In genomic region chr1:7962011-7962335, GRCh38 we compare ENCODE assay signal across 8 cellular contexts. TPM values are rescaled to one million over a fixed set of nuclear protein-coding genes. Genes with fewer than 3 reads are reported as not detected.
DNase-seq lines count a peak whose midpoint lies in the region; ATAC-seq and TF ChIP-seq lines count a peak whose summit lies in the region.

No MANE protein-coding gene starts in this region.

- intact Hi-C loops in lower lobe of right lung (cut with DNase I): no loop called here
- intact Hi-C loops in aorta (cut with DNase I): no loop called here

- peak overlapping the region; percentile 85 for H3K4me3 ChIP-seq in astrocyte of the spinal cord (ENCODE audit: low read depth, low read length)
- H3K4me3 ChIP-seq in lower lobe of right lung: peak overlapping the region; percentile 86
- peak overlapping the region; percentile 61 to 87 for H3K4me3 ChIP-seq in aorta (ENCODE audit: low read length in 2 of 2)

- DNase-seq in HS-5 (ENCODE audit: low read depth) (peak; percentile 30), astrocyte of the spinal cord (ENCODE audit: low read depth, low spot score) (no peak), lower lobe of right lung (no peak), aorta (no peak), G401 (ENCODE audit: low spot score) (no peak), DMS 273 (lab: John Stamatoyannopoulos, UW; ENCODE audit: unreplicated experiment) (no peak)

- H3K4me1 ChIP-seq in lower lobe of right lung: peaks cover 29% of the 10 kb centered on the region
- no peaks in the 10 kb centered on the region for H3K4me1 ChIP-seq in aorta (ENCODE audit: control insufficient read depth in 1 of 2, insufficient read depth in 2 of 2, low read length in 2 of 2)

- 0% methylated on average over 10 of the region's 10 CpGs for WGBS in aorta, 2 donors

- ATAC-seq in GM18861 (IDR thresholded peaks at IDR 0.05; ENCODE audit: unreplicated experiment) (peak; percentile 8), lower lobe of right lung (peak in 1 of 2 donors; percentile 20), aorta (ENCODE audit: low FRiP score) (no peak)

- H3K27ac ChIP-seq in 22Rv1 (peak overlapping the region; percentile 87), lower lobe of right lung (peak overlapping the region; percentile 91), aorta (ENCODE audit: low read depth in 1 of 2, low read length in 2 of 2) (peak overlapping the region in 1 of 2 donors; percentile 90)

- TF ChIP-seq CTCF in 22Rv1 (IDR thresholded peaks at IDR 0.05) (no peak), astrocyte of the spinal cord (IDR thresholded peaks at IDR 0.05; ENCODE audit: low read depth, low read length) (no peak), lower lobe of right lung (IDR thresholded peaks at IDR 0.05) (no peak)

- in situ Hi-C loops in astrocyte of the spinal cord (cut with HindIII; ENCODE audit: low sequenced_read_pairs): no loop called here
- in situ Hi-C loops in G401 (cut with HindIII; ENCODE audit: low sequenced_read_pairs): no loop called here

- H3K9me3 ChIP-seq in lower lobe of right lung (no peaks in the 10 kb centered on the region), aorta (ENCODE audit: control insufficient read depth, low read length) (no peaks in the 10 kb centered on the region)

- no peaks in the 10 kb centered on the region for H3K27me3 ChIP-seq in lower lobe of right lung (ENCODE audit: low read depth)
- no peaks in the 10 kb centered on the region for H3K27me3 ChIP-seq in aorta (ENCODE audit: control insufficient read depth in 1 of 2, insufficient read depth in 2 of 2, low read length in 1 of 2)

- H3K36me3 ChIP-seq in lower lobe of right lung (peaks cover 42% of the 10 kb centered on the region), aorta (ENCODE audit: control insufficient read depth in 1 of 2, insufficient read depth in 2 of 2, low read length in 1 of 2) (peaks cover 0 to 4% of the 10 kb centered on the region in 2 donors)

RNA-seq across cellular contexts. Expression of gene PARK7, which starts 0.5 kb away (rescaled TPM):
- total RNA-seq in lower lobe of right lung: 187 TPM
- total RNA-seq in aorta: 100 to 1,000 TPM; 192 to 201 TPM
- polyA plus RNA-seq in aorta: 100 to 1,000 TPM; 322 to 503 TPM
- total RNA-seq in G401 (2014; rRNA removed; shearing (Covaris generic)): 487 and 504 TPM in 2 replicates

RNA-seq across cellular contexts. Expression of gene TNFRSF9, which starts 21.3 kb away (rescaled TPM):
- total RNA-seq in lower lobe of right lung (0.47 TPM), aorta (under 1 TPM; 0.36 to 0.42 TPM)
- not detected for polyA plus RNA-seq in aorta
- total RNA-seq in G401 (2014; rRNA removed; shearing (Covaris generic)): 0.14 TPM in 1 of 2 replicates, not detected in the other
